In genomic region chr14:76538648-76539008, GRCh38 we compare ENCODE assay signal across 2 cellular contexts.
TF ChIP-seq lines count a peak whose summit lies in the region.

No MANE protein-coding gene starts in this region.

TF ChIP-seq in HepG2, 621 proteins besides CTCF, POLR2A, EP300 and RAD21 (continued from another document):
- TF ChIP-seq PBX3 (CRISPR knock-in tag; IDR thresholded peaks at IDR 0.05; ENCODE audit: borderline replicate concordance) (no peak), ZNF18 (CRISPR knock-in tag; IDR thresholded peaks at IDR 0.05; ENCODE audit: insufficient replicate concordance) (no peak), ZNF362 (CRISPR knock-in tag; IDR thresholded peaks at IDR 0.05; ENCODE audit: borderline replicate concordance) (no peak), SIX4 (CRISPR knock-in tag; IDR thresholded peaks at IDR 0.05) (no peak), PCBP2 (optimal IDR thresholded peaks at IDR 0.05; ENCODE audit: low read depth, low read length, poor library complexity, severe bottlenecking) (peak; percentile 48), BATF2 (CRISPR knock-in tag; IDR thresholded peaks at IDR 0.05) (no peak), HNRNPUL1 (IDR thresholded peaks at IDR 0.05; ENCODE audit: low read depth, low read length) (no peak)

TF ChIP-seq in GM23338, 12 proteins besides CTCF, POLR2A, EP300 and RAD21 (continued from another document):
- TF ChIP-seq REST (IDR thresholded peaks at IDR 0.05; ENCODE audit: unreplicated experiment) (no peak), ZNF114 (CRISPR knock-in tag; IDR thresholded peaks at IDR 0.05) (no peak), ZNF462 (CRISPR knock-in tag; IDR thresholded peaks at IDR 0.05) (no peak), JUNB (IDR thresholded peaks at IDR 0.05; ENCODE audit: unreplicated experiment) (no peak)
TF ChIP-seq in GM23338: peak in this region for 0.
